In the genomic region with DNA sequence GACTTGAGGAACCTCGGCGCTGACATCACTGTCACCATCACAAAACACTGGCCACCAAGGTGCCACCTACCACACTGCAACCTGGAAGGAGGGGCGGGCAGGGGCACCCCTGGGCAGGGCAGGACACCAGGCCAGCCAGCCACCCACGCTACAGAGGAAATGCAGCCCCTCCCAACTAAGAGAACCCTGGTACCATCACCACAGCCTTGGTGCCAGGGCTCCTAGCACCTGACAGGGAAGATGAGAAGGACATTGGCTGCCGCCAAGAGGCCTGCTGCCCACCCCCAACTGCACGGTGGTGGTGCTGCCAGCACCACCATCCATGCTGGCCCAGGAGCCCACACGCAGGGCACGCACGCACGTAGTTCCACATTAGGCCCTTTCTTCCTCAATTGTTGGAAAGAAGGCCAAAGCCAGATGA, we compare ENCODE assay signal across 18 cellular contexts.
A peak's percentile ranks its signal among the peaks of the same experiment; 100 is the strongest.
DNase-seq lines count a peak whose midpoint lies in the region; ATAC-seq, FAIRE-seq and TF ChIP-seq lines count a peak whose summit lies in the region.
"Had no signal": no experiment of that assay in that cellular context is flagged by ENCODE, and none has a peak within 500 bp of the region (broad histone marks: within the 10 kb centered on the region; RNA-seq: fewer than 3 reads in every experiment).

No MANE protein-coding gene starts in this region.

- H3K4me1 ChIP-seq in right atrium auricular region, result peaks cover 1 to 76% of the 10 kb centered on the region in 2 donors
- H3K4me1 ChIP-seq in psoas muscle, result peaks cover 50% of the 10 kb centered on the region
- peaks cover 16 to 22% of the 10 kb centered on the region in 2 donors for H3K4me1 ChIP-seq in uterus
- H3K4me1 ChIP-seq: Caco-2 had no signal

- H3K27me3 ChIP-seq in right atrium auricular region (no peaks in the 10 kb centered on the region), psoas muscle (ENCODE audit: insufficient read depth in 3 of 3, low read length in 2 of 3) (no peaks in the 10 kb centered on the region), uterus (no peaks in the 10 kb centered on the region)
- H3K27me3 ChIP-seq: neural progenitor cell had no signal

- 40 to 52% (median 43%) methylated on average over 10 of the region's 10 CpGs for WGBS in psoas muscle, 3 donors

- H3K4me3 ChIP-seq in right atrium auricular region (no peak overlapping the region), psoas muscle (peak overlapping the region; percentile 49), uterus (no peak overlapping the region)
- H3K4me3 ChIP-seq: neural progenitor cell had no signal

- intact Hi-C loops in cardiac septum (cut with DNase I), result loop anchor here (5.0 kb wide), 1 partner anchor 85 kb away; no protein-coding TSS in a partner anchor
- intact Hi-C loops in Right ventricle myocardium inferior (cut with DNase I), result loop anchor here (5.0 kb wide), 1 partner anchor 65 kb away; no protein-coding TSS in a partner anchor
- intact Hi-C loops in psoas muscle (cut with DNase I), result loop anchor here in 1 of 2 donors (5.0 kb wide), 1 partner anchor 85 kb away; no protein-coding TSS in a partner anchor
- intact Hi-C loops in uterus (cut with DNase I; ENCODE audit: low total_unique reads), result no loop called here

- peak; percentile 65 for DNase-seq in cardiac septum (ENCODE audit: low spot score)
- no peak for DNase-seq in Right ventricle myocardium inferior (ENCODE audit: missing footprints)
- DNase-seq in right atrium auricular region (ENCODE audit: low spot score), result peak; percentile 57
- DNase-seq in psoas muscle, result peak; percentile 56 to 77
- DNase-seq in uterus, result peak in 1 of 2 donors; percentile 17
- DNase-seq in GM19239 (ENCODE audit: insufficient read length, low spot score), result no peak
- no peak for DNase-seq in HK-2 (ENCODE audit: unreplicated experiment)
- no peak for DNase-seq in NCI-H69 (lab: John Stamatoyannopoulos, UW)
- DNase-seq: anterior cingulate cortex, Caco-2, glutamatergic neuron, GOT3, Kasumi-1, mammary epithelial cell, NCI-H1105, NCI-H2171 treated with DMSO at 0.1 percent for 48 hours had no signal

- H3K27ac ChIP-seq in right atrium auricular region, result peak overlapping the region; percentile 86 to 89
- H3K27ac ChIP-seq in psoas muscle, result peak overlapping the region; percentile 97
- peak overlapping the region; percentile 81 to 94 for H3K27ac ChIP-seq in uterus
- H3K27ac ChIP-seq: neural progenitor cell had no signal

- FAIRE-seq in GM19239 (lab: Jason Lieb, UNC), result no peak
- FAIRE-seq: GM12891 had no signal

- TF ChIP-seq CTCF in right atrium auricular region (IDR thresholded peaks at IDR 0.05) (no peak), psoas muscle (IDR thresholded peaks at IDR 0.05) (no peak), uterus (IDR thresholded peaks at IDR 0.05) (no peak)

- H3K9me3 ChIP-seq in right atrium auricular region (no peaks in the 10 kb centered on the region), psoas muscle (no peaks in the 10 kb centered on the region), uterus (no peaks in the 10 kb centered on the region)
- H3K9me3 ChIP-seq: Caco-2 had no signal

- ATAC-seq in Right ventricle myocardium inferior (no peak), psoas muscle (peak; percentile 21 to 51 (median 32))

- TF ChIP-seq POLR2A in uterus (IDR thresholded peaks at IDR 0.05), result no peak

- H3K36me3 ChIP-seq in right atrium auricular region (no peaks in the 10 kb centered on the region), psoas muscle (ENCODE audit: insufficient read depth in 1 of 2, low read depth in 1 of 2) (no peaks in the 10 kb centered on the region), uterus (no peaks in the 10 kb centered on the region)
- H3K36me3 ChIP-seq: neural progenitor cell had no signal

Comparison
In these comparisons a context has a peak if more than half of its experiments do, and no peak if none do; other contexts are left out.
1. DNase-seq: peak in cardiac septum (single experiment), right atrium auricular region (single experiment) and psoas muscle (2 of 2); none in Right ventricle myocardium inferior (single experiment), GM19239 (single experiment), HK-2 (single experiment) and NCI-H69 (single experiment).
2. Peak in every context shown above with its lines, with median percentiles within 50 percentile points of each other: H3K27ac ChIP-seq.